In genomic region chr7:7321681-7322080, GRCh38 we compare ENCODE assay signal across 1 cellular context.
TF ChIP-seq lines count a peak whose summit lies in the region.

No MANE protein-coding gene starts in this region.

TF ChIP-seq in SK-N-SH, 30 proteins besides CTCF, POLR2A, EP300 and RAD21 (continued from another document):
- TF ChIP-seq, protein P1, sequence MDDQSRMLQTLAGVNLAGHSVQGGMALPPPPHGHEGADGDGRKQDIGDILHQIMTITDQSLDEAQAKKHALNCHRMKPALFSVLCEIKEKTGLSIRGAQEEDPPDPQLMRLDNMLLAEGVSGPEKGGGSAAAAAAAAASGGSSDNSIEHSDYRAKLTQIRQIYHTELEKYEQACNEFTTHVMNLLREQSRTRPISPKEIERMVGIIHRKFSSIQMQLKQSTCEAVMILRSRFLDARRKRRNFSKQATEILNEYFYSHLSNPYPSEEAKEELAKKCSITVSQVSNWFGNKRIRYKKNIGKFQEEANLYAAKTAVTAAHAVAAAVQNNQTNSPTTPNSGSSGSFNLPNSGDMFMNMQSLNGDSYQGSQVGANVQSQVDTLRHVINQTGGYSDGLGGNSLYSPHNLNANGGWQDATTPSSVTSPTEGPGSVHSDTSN (IDR thresholded peaks at IDR 0.05): no peak
- no peak for TF ChIP-seq NRF1 (IDR thresholded peaks at IDR 0.05; ENCODE audit: low read depth, low read length)
- TF ChIP-seq RFX5 (IDR thresholded peaks at IDR 0.05; ENCODE audit: low read length): no peak
- TF ChIP-seq GATA2 (CRISPR knock-in tag; IDR thresholded peaks at IDR 0.05): no peak
- no peak for TF ChIP-seq FOXJ3 (CRISPR knock-in tag; IDR thresholded peaks at IDR 0.05)
- no peak for TF ChIP-seq USF1 (IDR thresholded peaks at IDR 0.05; ENCODE audit: borderline replicate concordance, low read depth)
